10 cellular contexts compared by ENCODE assay signal in genomic region chr6:36633915-36634314, GRCh38. TPM values are rescaled to one million over a fixed set of nuclear protein-coding genes. Genes with fewer than 3 reads are reported as not detected.
A peak's percentile ranks its signal among the peaks of the same experiment; 100 is the strongest.
DNase-seq lines count a peak whose midpoint lies in the region; TF ChIP-seq lines count a peak whose summit lies in the region.
"Had no signal": no experiment of that assay in that cellular context is flagged by ENCODE, and none has a peak within 500 bp of the region (broad histone marks: within the 10 kb centered on the region; RNA-seq: fewer than 3 reads in every experiment).

No MANE protein-coding gene starts in this region.

- H3K36me3 ChIP-seq in adipocyte (ENCODE audit: control insufficient read depth, insufficient read depth, low read length, severe bottlenecking) (no peaks in the 10 kb centered on the region), transverse colon (no peaks in the 10 kb centered on the region)

- no peak for TF ChIP-seq POLR2A in transverse colon (IDR thresholded peaks at IDR 0.05)

- H3K9ac ChIP-seq in adipocyte (ENCODE audit: low read length): peak overlapping the region; percentile 43

- no peak for TF ChIP-seq CTCF in transverse colon (IDR thresholded peaks at IDR 0.05)

- H3K4me3 ChIP-seq in adipocyte (ENCODE audit: low read length) (no peak overlapping the region), transverse colon (no peak overlapping the region)

- peak overlapping the region; percentile 40 to 74 (median 44) for H3K27ac ChIP-seq in transverse colon
- H3K27ac ChIP-seq: 22Rv1 had no signal

- in situ Hi-C loops in transverse colon (cut with MboI; ENCODE audit: low pct_ligation_motif_present in 1 of 4, low pct_unique_long_range_greater_than_20kb in 1 of 4, low sequenced_read_pairs in 3 of 4): no loop called here

- no peaks in the 10 kb centered on the region for H3K9me3 ChIP-seq in adipocyte (ENCODE audit: control insufficient read depth, low read length)
- H3K9me3 ChIP-seq in transverse colon: no peaks in the 10 kb centered on the region

- H3K27me3 ChIP-seq in adipocyte (replicated peaks; ENCODE audit: control insufficient read depth, insufficient read depth, low read length): no peaks in the 10 kb centered on the region
- H3K27me3 ChIP-seq in transverse colon: no peaks in the 10 kb centered on the region

- TF ChIP-seq EP300 in transverse colon (IDR thresholded peaks at IDR 0.05; ENCODE audit: low read depth): no peak

- DNase-seq in DMS 273 (lab: John Stamatoyannopoulos, UW; ENCODE audit: unreplicated experiment) (peak; percentile 31), DMS 273 treated with DMSO at 0.1 percent for 48 hours (lab: John Stamatoyannopoulos, UW) (no peak), adipocyte (ENCODE audit: low read depth) (peak; percentile 91), iris pigment epithelial cell (ENCODE audit: low read depth) (peak; percentile 82), transverse colon (peak; percentile 80), RKO (ENCODE audit: low spot score) (no peak)
- no peak for DNase-seq in activated effector memory CD4-positive, alpha-beta T cell treated with Interleukin-2 at 50 U/mL for 16 hours
- no peak for DNase-seq in stimulated activated CD4-positive, alpha-beta T cell treated with anti-CD3 and anti-CD28 coated beads, Interleukin-2, amount 100 ng/mL, for 48 hours
- DNase-seq: amygdala had no signal

- intact Hi-C loops in transverse colon (cut with DNase I; ENCODE audit: low total_unique reads): no loop called here

- WGBS in transverse colon (ENCODE audit: low coverage in 1 of 2), 2 donors: 33 to 100% methylated on average over 1 to 9 of the region's 9 CpGs

- peaks cover 18% of the 10 kb centered on the region for H3K4me1 ChIP-seq in adipocyte (ENCODE audit: control insufficient read depth, insufficient read depth, low read length)
- peaks cover 7 to 30% (median 17%) of the 10 kb centered on the region in 4 donors for H3K4me1 ChIP-seq in transverse colon

RNA-seq across cellular contexts. Expression of gene SRSF3, which starts 39.8 kb away (rescaled TPM):
- 100 to 1,000 TPM; 110 to 177 (median 144) TPM for total RNA-seq in transverse colon

RNA-seq across cellular contexts. Expression of gene CDKN1A, which starts 44.6 kb away (rescaled TPM):
- 100 to 1,000 TPM in 3 of 4 donors, 10 to 100 TPM in 1; 34.6 to 613 (median 264) TPM for total RNA-seq in transverse colon

Comparison
In these comparisons a context has a peak if more than half of its experiments do, and no peak if none do; other contexts are left out.
1. DNase-seq: peak in DMS 273 (single experiment), adipocyte (single experiment), iris pigment epithelial cell (single experiment) and transverse colon (single experiment); none in DMS 273 treated with DMSO at 0.1 percent for 48 hours (single experiment), activated effector memory CD4-positive, alpha-beta T cell treated with Interleukin-2 at 50 U/mL for 16 hours (single experiment), RKO (single experiment) and stimulated activated CD4-positive, alpha-beta T cell treated with anti-CD3 and anti-CD28 coated beads, Interleukin-2, amount 100 ng/mL, for 48 hours (0 of 2).